ENCODE assay signal across 13 cellular contexts in genomic region chr20:30484749-30485070, GRCh38.
"Had no signal": no experiment of that assay in that cellular context is flagged by ENCODE, and none has a peak within 500 bp of the region (broad histone marks: within the 10 kb centered on the region; RNA-seq: fewer than 3 reads in every experiment).

No MANE protein-coding gene starts in this region.

- ATAC-seq: foreskin keratinocyte; naive thymus-derived CD4-positive, alpha-beta T cell; psoas muscle; sciatic nerve had no signal

- DNase-seq: colonic mucosa; effector CD4-positive, alpha-beta T cell; erythroblast; foreskin keratinocyte; mesendoderm; naive thymus-derived CD4-positive, alpha-beta T cell; nephron progenitor cell; psoas muscle; retina; stimulated activated CD4-positive, alpha-beta T cell treated with anti-CD3 and anti-CD28 coated beads, Interleukin-12 subunit alpha, Interleukin-12 subunit beta, amount 100 ng/mL, for 4 hours; stimulated activated naive CD4-positive, alpha-beta T cell had no signal

- H3K4me1 ChIP-seq: colonic mucosa, foreskin keratinocyte, psoas muscle, tibial nerve had no signal

- H3K4me3 ChIP-seq: colonic mucosa, psoas muscle, tibial nerve had no signal

- H3K27me3 ChIP-seq: colonic mucosa, foreskin keratinocyte, tibial nerve had no signal

- H3K9me3 ChIP-seq: colonic mucosa, psoas muscle had no signal

- H3K36me3 ChIP-seq: colonic mucosa, tibial nerve had no signal

- H3K27ac ChIP-seq: colonic mucosa, foreskin keratinocyte, psoas muscle, tibial nerve had no signal
